ENCODE assay signal across 9 cellular contexts in genomic region chr10:125720002-125720382, GRCh38. TPM values are rescaled to one million over a fixed set of nuclear protein-coding genes. Genes with fewer than 3 reads are reported as not detected.
A peak's percentile ranks its signal among the peaks of the same experiment; 100 is the strongest.
DNase-seq lines count a peak whose midpoint lies in the region; ATAC-seq, FAIRE-seq and TF ChIP-seq lines count a peak whose summit lies in the region.
"Had no signal": no experiment of that assay in that cellular context is flagged by ENCODE, and none has a peak within 500 bp of the region (broad histone marks: within the 10 kb centered on the region; RNA-seq: fewer than 3 reads in every experiment).

No MANE protein-coding gene starts in this region.

- CTCF ChIA-PET in HCT116 (lab: Charles Lee): no interaction called here
- CTCF ChIA-PET in K562 (lab: Yijun Ruan, JAX; ENCODE audit: low intra/inter-chr PET ratio): no interaction called here

- peaks cover 27% of the 10 kb centered on the region for H3K79me2 ChIP-seq in ACC112 (ENCODE audit: control insufficient read depth, insufficient read depth, low read length, unreplicated experiment)
- H3K79me2 ChIP-seq in HCT116 (ENCODE audit: insufficient read depth, low read length): peaks cover 44% of the 10 kb centered on the region
- peaks cover 22% of the 10 kb centered on the region for H3K79me2 ChIP-seq in K562 (ENCODE audit: control insufficient read depth, insufficient read depth, low read length)

- no peak for DNase-seq in HCT116 (ENCODE audit: low read depth, low spot score)
- DNase-seq in K562 (ENCODE audit: extremely low read depth in 1 of 4, low spot score in 3 of 4): peak in 1 of 4 experiments; percentile 6
- DNase-seq in lower lobe of right lung: no peak
- DNase-seq in activated gamma-delta T cell (lab: John Stamatoyannopoulos, UW): no peak
- no peak for DNase-seq in left lobe of liver (ENCODE audit: low spot score)
- DNase-seq in stimulated activated CD4-positive, alpha-beta T cell treated with anti-CD3 and anti-CD28 coated beads, Interleukin-2, amount 100 ng/mL, for 24 hours: no peak

- no peaks in the 10 kb centered on the region for H3K9me1 ChIP-seq in K562 (ENCODE audit: control insufficient read depth, insufficient read depth, low read length)

- intact Hi-C loops in HCT116 (cut with micrococcal nuclease): no loop called here
- intact Hi-C loops in K562 (cut with micrococcal nuclease): loop anchor here (5.0 kb wide), 1 partner anchor 97 kb away; no protein-coding TSS in a partner anchor
- intact Hi-C loops in lower lobe of right lung (cut with DNase I): no loop called here

- peaks cover 37% of the 10 kb centered on the region for H3K36me3 ChIP-seq in ACC112 (ENCODE audit: insufficient read depth, low read length)
- peaks cover 37 to 39% of the 10 kb centered on the region in 2 experiments for H3K36me3 ChIP-seq in HCT116 (ENCODE audit: control insufficient read depth in 1 of 2, insufficient read depth in 2 of 2, low read length in 2 of 2)
- peaks cover 40% of the 10 kb centered on the region for H3K36me3 ChIP-seq in K562 (ENCODE audit: control insufficient read depth, insufficient read depth, low read length)
- peaks cover 40% of the 10 kb centered on the region for H3K36me3 ChIP-seq in lower lobe of right lung
- peaks cover 4% of the 10 kb centered on the region for H3K36me3 ChIP-seq in urinary bladder (ENCODE audit: insufficient read depth)

- peak overlapping the region; percentile 86 for H3K4me2 ChIP-seq in HCT116 (ENCODE audit: low read length)
- peak overlapping the region; percentile 95 for H3K4me2 ChIP-seq in K562 (ENCODE audit: insufficient read depth, low read length)

- TF ChIP-seq EP300 in K562 (IDR thresholded peaks at IDR 0.05; ENCODE audit: low read length): no peak

- RAD21 ChIA-PET in HCT116 (lab: Charles Lee; ENCODE audit: low non-redundant PET in 1 of 2, low total read pairs in 2 of 2, uncharacterized antibody in 2 of 2, unreplicated experiment in 2 of 2): no interaction called here

- peak overlapping the region; percentile 92 for H2AFZ ChIP-seq in ACC112 (ENCODE audit: low read length, unreplicated experiment)
- no peak overlapping the region for H2AFZ ChIP-seq in HCT116 (ENCODE audit: low read depth, low read length, poor library complexity, severe bottlenecking)
- peak overlapping the region; percentile 89 for H2AFZ ChIP-seq in K562 (ENCODE audit: low read depth, low read length)

- no peaks in the 10 kb centered on the region for H3K9me2 ChIP-seq in HCT116 (ENCODE audit: insufficient read depth)

- TF ChIP-seq CTCF in HCT116 (IDR thresholded peaks at IDR 0.05 in 2 of 3, conservative IDR thresholded peaks at IDR 0.05 in 1 of 3; ENCODE audit: borderline replicate concordance in 1 of 3, insufficient read depth in 1 of 3, low read depth in 2 of 3, low read length in 2 of 3) (no peak), K562 (IDR thresholded peaks at IDR 0.05 in 2 of 3, conservative IDR thresholded peaks at IDR 0.05 in 1 of 3; ENCODE audit: insufficient read depth in 2 of 3, low read depth in 1 of 3, low read length in 3 of 3) (no peak), lower lobe of right lung (IDR thresholded peaks at IDR 0.05) (no peak)

- TF ChIP-seq RAD21 in HCT116 (IDR thresholded peaks at IDR 0.05; ENCODE audit: low read depth) (no peak), K562 (CRISPR knock-in tag; conservative IDR thresholded peaks at IDR 0.05 in 1 of 2, IDR thresholded peaks at IDR 0.05 in 1 of 2) (no peak)

- POLR2A ChIA-PET in HCT116 (lab: Charles Lee) (interaction anchor here (0.9 to 1.3 kb wide), 5 partner anchors 9 to 58 kb away, joined by 4 to 9 read pairs (median 4); no protein-coding TSS in a partner anchor), K562 (lab: Yijun Ruan, JAX) (interaction anchor here (1.0 to 1.3 kb wide), 2 partner anchors 9 to 12 kb away, joined by 4 to 6 read pairs; no protein-coding TSS in a partner anchor)

- H3K27ac ChIP-seq in ACC112 (ENCODE audit: low read depth, low read length): peak overlapping the region; percentile 44; the same call in 1 of the 2 replicates
- H3K27ac ChIP-seq in HCT116 (ENCODE audit: low read depth, low read length): peak overlapping the region; percentile 78
- H3K27ac ChIP-seq in K562 (ENCODE audit: extremely low read depth, low read depth, low read length): peak overlapping the region; percentile 78
- peak overlapping the region; percentile 90 for H3K27ac ChIP-seq in lower lobe of right lung
- peak overlapping the region; percentile 74 for H3K27ac ChIP-seq in urinary bladder (ENCODE audit: low read depth)

- BruUV-seq in HCT116 (replicated peaks; lab: Mats Ljungman, UMichigan) (TSS peak; percentile 46), K562 (replicated peaks; lab: Mats Ljungman, UMichigan) (TSS peak; percentile 47)

- H3K9me3 ChIP-seq in HCT116 (ENCODE audit: control insufficient read depth in 1 of 2, insufficient read depth in 1 of 2, low read depth in 1 of 2, low read length in 2 of 2) (no peaks in the 10 kb centered on the region), K562 (replicated peaks; ENCODE audit: control insufficient read depth, insufficient read depth, low read depth, low read length) (no peaks in the 10 kb centered on the region), lower lobe of right lung (no peaks in the 10 kb centered on the region)

- in situ Hi-C loops in K562 (cut with MboI): no loop called here

- no peaks in the 10 kb centered on the region for H3K27me3 ChIP-seq in ACC112 (ENCODE audit: insufficient read depth, low read length)
- no peaks in the 10 kb centered on the region for H3K27me3 ChIP-seq in HCT116 (ENCODE audit: insufficient read depth, low read length)
- H3K27me3 ChIP-seq in K562 (ENCODE audit: control insufficient read depth in 2 of 2, insufficient read depth in 2 of 2, low read length in 2 of 2): no peaks in the 10 kb centered on the region
- H3K27me3 ChIP-seq in lower lobe of right lung (ENCODE audit: low read depth): no peaks in the 10 kb centered on the region

- H3K9ac ChIP-seq in HCT116 (ENCODE audit: low read length) (peak overlapping the region; percentile 85), K562 (ENCODE audit: insufficient read depth in 1 of 2, low read depth in 2 of 2, low read length in 2 of 2) (peak overlapping the region; percentile 93 to 98)

- H3K4me3 ChIP-seq in ACC112 (ENCODE audit: low read depth, low read length): peak overlapping the region; percentile 94
- peak overlapping the region; percentile 87 to 99 for H3K4me3 ChIP-seq in HCT116 (replicated peaks in 1 of 2; ENCODE audit: low read depth in 1 of 2, low read length in 2 of 2)
- H3K4me3 ChIP-seq in K562: peak overlapping the region; percentile 99
- H3K4me3 ChIP-seq in lower lobe of right lung: peak overlapping the region; percentile 93
- H3K4me3 ChIP-seq in urinary bladder (ENCODE audit: low read depth, low read length): peak overlapping the region; percentile 86

- WGBS in K562 (ENCODE audit: insufficient coverage, low coverage, missing lambda C conversion rate): 1% methylated on average over 10 of the region's 15 CpGs
- 2% methylated on average over 15 of the region's 15 CpGs for WGBS in urinary bladder

- no peaks in the 10 kb centered on the region for H4K20me1 ChIP-seq in HCT116 (ENCODE audit: insufficient read depth)
- no peaks in the 10 kb centered on the region for H4K20me1 ChIP-seq in K562 (replicated peaks; ENCODE audit: control insufficient read depth, insufficient read depth, low read length)

- no peak for FAIRE-seq in K562 (lab: Jason Lieb, UNC)

- peaks cover 16% of the 10 kb centered on the region for H3K4me1 ChIP-seq in ACC112 (ENCODE audit: control insufficient read depth, insufficient read depth, low read length, unreplicated experiment)
- peaks cover 12 to 20% of the 10 kb centered on the region in 2 experiments for H3K4me1 ChIP-seq in HCT116 (ENCODE audit: control insufficient read depth in 1 of 2, insufficient read depth in 2 of 2, low read length in 2 of 2)
- peaks cover 5 to 6% of the 10 kb centered on the region in 2 experiments; a peak in 4 of 5 replicates for H3K4me1 ChIP-seq in K562 (replicated peaks in 1 of 2; ENCODE audit: control insufficient read depth in 2 of 2, insufficient read depth in 2 of 2, low read length in 2 of 2)
- peaks cover 16% of the 10 kb centered on the region for H3K4me1 ChIP-seq in lower lobe of right lung
- no peaks in the 10 kb centered on the region for H3K4me1 ChIP-seq in urinary bladder (ENCODE audit: insufficient read depth)

- ATAC-seq in HCT116 (no peak), K562 (no peak), lower lobe of right lung (no peak), left lobe of liver (no peak)

- TF ChIP-seq POLR2A in HCT116 (IDR thresholded peaks at IDR 0.05; ENCODE audit: borderline replicate concordance, extremely low read depth, insufficient read depth, insufficient read length): no peak
- TF ChIP-seq POLR2A in K562 (conservative IDR thresholded peaks at IDR 0.05): no peak

RNA-seq across cellular contexts. Expression of gene EDRF1, which starts 0.5 kb away (rescaled TPM):
- total RNA-seq in HCT116 (2021; ENCODE audit: unreplicated experiment) (49.2 TPM), K562 (2014; rRNA removed) (14.9 and 16.8 TPM in 2 replicates), K562 (2014; rRNA removed; fragmentation: Illumina TruSeq; extraction: Trizol) (22.9 and 23.8 TPM in 2 replicates), K562 (2015; rRNA removed; fragmentation: Illumina TruSeq; extraction: Trizol) (23.8 and 24.0 TPM in 2 replicates), K562 (2021) (18.6 and 18.9 TPM in 2 replicates), lower lobe of right lung (18.1 TPM), urinary bladder (58.6 TPM), left lobe of liver (5.7 TPM)
- 10.4 and 17.7 TPM in 2 replicates for polyA plus RNA-seq in HCT116 (2012)
- 28.4 and 76.8 TPM in 2 replicates for total RNA-seq in K562 (2011; cell fraction: chromatin; rRNA removed; ENCODE audit: low replicate concordance)
- total RNA-seq in K562 (2011; cell fraction: nucleolus; rRNA removed): 15.5 and 17.1 TPM in 2 replicates
- 28.5 and 38.2 TPM in 2 replicates for total RNA-seq in K562 (2011; cell fraction: nucleoplasm; rRNA removed)
- polyA plus RNA-seq in K562 (2011; rRNA removed) (23.9 and 26.0 TPM in 2 replicates), K562 (2014; fragmentation: Illumina TruSeq; extraction: Trizol) (17.1 and 18.5 TPM in 2 replicates), K562 (2014; fragmentation: Nextera tagmentation; extraction: Ambion mirVana) (1 to 10 TPM; 7.6 to 9.9 TPM), K562 (2014; rRNA removed) (24.0 and 24.8 TPM in 2 replicates), urinary bladder (13.3 TPM)
- 4.9 and 10.6 TPM in 2 replicates for polyA plus RNA-seq in K562 (2011; cell fraction: cytosol; rRNA removed)
- 32.1 and 39.0 TPM in 2 replicates for polyA plus RNA-seq in K562 (2011; cell fraction: nucleus; rRNA removed)
- polyA plus RNA-seq in K562 (2012): 12.5 and 14.2 TPM in 2 replicates
- 25.7 and 26.4 TPM in 2 replicates for polyA minus RNA-seq in K562 (2011; rRNA and poly(A)+ RNA removed)
- 13.6 and 13.7 TPM in 2 replicates for polyA minus RNA-seq in K562 (2011; cell fraction: cytosol; rRNA and poly(A)+ RNA removed)
- 19.1 and 25.8 TPM in 2 replicates for polyA minus RNA-seq in K562 (2011; cell fraction: nucleus; rRNA and poly(A)+ RNA removed)

RNA-seq across cellular contexts. Expression of gene TEX36, which starts 37.0 kb away (rescaled TPM):
- 0.25 TPM for total RNA-seq in HCT116 (2021; ENCODE audit: unreplicated experiment)
- polyA plus RNA-seq in HCT116 (2012): 0.25 TPM in 1 of 2 replicates, not detected in the other
- not detected in 2 replicates for total RNA-seq in K562 (2011; cell fraction: chromatin; rRNA removed; ENCODE audit: low replicate concordance)
- not detected in 2 replicates for total RNA-seq in K562 (2011; cell fraction: nucleolus; rRNA removed)
- total RNA-seq in K562 (2011; cell fraction: nucleoplasm; rRNA removed): not detected in 2 replicates
- not detected in 2 replicates for total RNA-seq in K562 (2014; rRNA removed)
- not detected in 2 replicates for total RNA-seq in K562 (2014; rRNA removed; fragmentation: Illumina TruSeq; extraction: Trizol)
- total RNA-seq in K562 (2015; rRNA removed; fragmentation: Illumina TruSeq; extraction: Trizol): not detected in 2 replicates
- total RNA-seq in K562 (2021): not detected in 2 replicates
- polyA plus RNA-seq in K562 (2011; rRNA removed): not detected in 2 replicates
- not detected in 2 replicates for polyA plus RNA-seq in K562 (2011; cell fraction: cytosol; rRNA removed)
- not detected in 2 replicates for polyA plus RNA-seq in K562 (2011; cell fraction: nucleus; rRNA removed)
- 0.09 TPM in 1 of 2 replicates, not detected in the other for polyA plus RNA-seq in K562 (2012)
- 0.15 TPM in 1 of 2 replicates, not detected in the other for polyA plus RNA-seq in K562 (2014; fragmentation: Illumina TruSeq; extraction: Trizol)
- polyA plus RNA-seq in K562 (2014; fragmentation: Nextera tagmentation; extraction: Ambion mirVana): under 1 TPM in 1 of 2 experiments, not detected in 1; 0.10 TPM
- 0.82 TPM in 1 of 2 replicates, not detected in the other for polyA plus RNA-seq in K562 (2014; rRNA removed)
- not detected in 2 replicates for polyA minus RNA-seq in K562 (2011; rRNA and poly(A)+ RNA removed)
- not detected in 2 replicates for polyA minus RNA-seq in K562 (2011; cell fraction: cytosol; rRNA and poly(A)+ RNA removed)
- polyA minus RNA-seq in K562 (2011; cell fraction: nucleus; rRNA and poly(A)+ RNA removed): not detected in 2 replicates
- total RNA-seq in lower lobe of right lung: not detected
- not detected for total RNA-seq in urinary bladder
- not detected for polyA plus RNA-seq in urinary bladder
- total RNA-seq in left lobe of liver: not detected
- total RNA-seq: myocyte had no signal

RNA-seq across cellular contexts. Expression of gene MMP21, which starts 55.6 kb away (rescaled TPM):
- total RNA-seq in HCT116 (2021; ENCODE audit: unreplicated experiment) (not detected), K562 (2014; rRNA removed) (not detected in 2 replicates), K562 (2014; rRNA removed; fragmentation: Illumina TruSeq; extraction: Trizol) (not detected in 2 replicates), K562 (2015; rRNA removed; fragmentation: Illumina TruSeq; extraction: Trizol) (not detected in 2 replicates), K562 (2021) (not detected in 2 replicates), lower lobe of right lung (not detected), urinary bladder (0.69 TPM), left lobe of liver (0.20 TPM)
- polyA plus RNA-seq in HCT116 (2012): 0.03 TPM in 1 of 2 replicates, not detected in the other
- total RNA-seq in K562 (2011; cell fraction: chromatin; rRNA removed; ENCODE audit: low replicate concordance): not detected in 2 replicates
- total RNA-seq in K562 (2011; cell fraction: nucleolus; rRNA removed): not detected in 2 replicates
- total RNA-seq in K562 (2011; cell fraction: nucleoplasm; rRNA removed): not detected in 2 replicates
- polyA plus RNA-seq in K562 (2011; rRNA removed) (not detected in 2 replicates), K562 (2014; fragmentation: Illumina TruSeq; extraction: Trizol) (not detected in 2 replicates), K562 (2014; fragmentation: Nextera tagmentation; extraction: Ambion mirVana) (not detected), K562 (2014; rRNA removed) (not detected in 2 replicates), urinary bladder (not detected)
- polyA plus RNA-seq in K562 (2011; cell fraction: cytosol; rRNA removed): not detected in 2 replicates
- not detected in 2 replicates for polyA plus RNA-seq in K562 (2011; cell fraction: nucleus; rRNA removed)
- polyA plus RNA-seq in K562 (2012): not detected in 2 replicates
- polyA minus RNA-seq in K562 (2011; rRNA and poly(A)+ RNA removed): not detected in 2 replicates
- not detected in 2 replicates for polyA minus RNA-seq in K562 (2011; cell fraction: cytosol; rRNA and poly(A)+ RNA removed)
- polyA minus RNA-seq in K562 (2011; cell fraction: nucleus; rRNA and poly(A)+ RNA removed): not detected in 2 replicates
- total RNA-seq: myocyte had no signal
